Comparison of ENCODE assay signal across 1 cellular context in genomic region chr4:82890913-82891727, GRCh38.
TF ChIP-seq lines count a peak whose summit lies in the region.

Gene SEC31A, minus strand, starts transcription at chr4:82891153. Its CDS starts 9,217 bp downstream, at chr4:82881936.

TF ChIP-seq in GM12878, 131 proteins besides CTCF, POLR2A, EP300 and RAD21 (continued from another document and continues in another):
- TF ChIP-seq HSF1 (IDR thresholded peaks at IDR 0.05; ENCODE audit: low read depth, low read length) (no peak), MXI1 (IDR thresholded peaks at IDR 0.05; ENCODE audit: low read depth, low read length) (peak; percentile 89), ZNF687 (IDR thresholded peaks at IDR 0.05) (peak; percentile 68), CBFB (IDR thresholded peaks at IDR 0.05; ENCODE audit: low read depth) (peak; percentile 82), BCL11A (IDR thresholded peaks at IDR 0.05; ENCODE audit: low read depth, low read length) (no peak), RCOR1 (conservative IDR thresholded peaks at IDR 0.05; ENCODE audit: low read depth, low read length) (no peak), DPF2 (IDR thresholded peaks at IDR 0.05) (peak; percentile 74), BHLHE40 (IDR thresholded peaks at IDR 0.05; ENCODE audit: borderline replicate concordance in 1 of 2, low read depth in 2 of 2, low read length in 1 of 2) (peak; percentile 54 to 85), IKZF1 (conservative IDR thresholded peaks at IDR 0.05) (peak; percentile 77), STAT1 (conservative IDR thresholded peaks at IDR 0.05) (peak; percentile 76; the same call in 1 of the 2 replicates), HCFC1 (IDR thresholded peaks at IDR 0.05; ENCODE audit: low read length) (peak; percentile 65), LARP7 (IDR thresholded peaks at IDR 0.05) (peak; percentile 60; the same call in 1 of the 2 replicates), EED (IDR thresholded peaks at IDR 0.05; ENCODE audit: low read depth) (peak; percentile 64; the same call in 1 of the 2 replicates), SMAD1 (IDR thresholded peaks at IDR 0.05; ENCODE audit: low read depth, partially characterized antibody) (peak; percentile 18), RB1 (IDR thresholded peaks at IDR 0.05; ENCODE audit: borderline replicate concordance) (peak; percentile 84), TARDBP (IDR thresholded peaks at IDR 0.05; ENCODE audit: borderline replicate concordance) (0 out of 2 replicates have a peak, but pooled peaks have one; percentile 31), NBN (IDR thresholded peaks at IDR 0.05) (peak; percentile 96), IKZF2 (IDR thresholded peaks at IDR 0.05) (peak in 1 of 2 experiments; percentile 42; a peak in 1 of 4 replicates), KAT2A (conservative IDR thresholded peaks at IDR 0.05; ENCODE audit: control insufficient read depth, low read depth, low read length) (no peak), TCF3 (IDR thresholded peaks at IDR 0.05; ENCODE audit: borderline replicate concordance, insufficient read depth, low read depth, low read length) (peak; percentile 86), FOXM1 (IDR thresholded peaks at IDR 0.05; ENCODE audit: low read depth, low read length) (0 out of 2 replicates have a peak, but pooled peaks have one; percentile 39), CBX5 (IDR thresholded peaks at IDR 0.05; ENCODE audit: low read depth) (peak; percentile 63; the same call in 1 of the 2 replicates), ELK1 (IDR thresholded peaks at IDR 0.05; ENCODE audit: low read depth, low read length) (peak; percentile 85), RELA (IDR thresholded peaks at IDR 0.05; ENCODE audit: borderline replicate concordance, partially characterized antibody) (peak; percentile 51), MAX (IDR thresholded peaks at IDR 0.05; ENCODE audit: low read depth, low read length) (peak; percentile 84), ZBTB11 (CRISPR knock-in tag; IDR thresholded peaks at IDR 0.05) (no peak), GATAD2B (conservative IDR thresholded peaks at IDR 0.05; ENCODE audit: low read depth) (peak; percentile 95), NFXL1 (IDR thresholded peaks at IDR 0.05; ENCODE audit: borderline replicate concordance) (no peak), NKRF (conservative IDR thresholded peaks at IDR 0.05) (peak; percentile 68), TCF12 (IDR thresholded peaks at IDR 0.05; ENCODE audit: low read depth, low read length) (peak; percentile 80), RBBP5 (conservative IDR thresholded peaks at IDR 0.05) (no peak), PKNOX1 (IDR thresholded peaks at IDR 0.05) (peak; percentile 49; the same call in 1 of the 2 replicates), ZBTB33 (IDR thresholded peaks at IDR 0.05) (0 out of 2 replicates have a peak, but pooled peaks have one; percentile 11), CUX1 (IDR thresholded peaks at IDR 0.05; ENCODE audit: insufficient replicate concordance, low read depth, low read length) (no peak), EGR1 (IDR thresholded peaks at IDR 0.05; ENCODE audit: borderline replicate concordance in 1 of 2, low read depth in 2 of 2, low read length in 2 of 2) (peak; percentile 70 to 74; a peak in 2 of 3 replicates), ZNF207 (IDR thresholded peaks at IDR 0.05; ENCODE audit: borderline replicate concordance) (peak; percentile 77; the same call in 1 of the 2 replicates), TAF1 (IDR thresholded peaks at IDR 0.05; ENCODE audit: borderline replicate concordance, low read depth, low read length) (peak; percentile 72), SP1 (IDR thresholded peaks at IDR 0.05; ENCODE audit: low read depth, low read length) (peak; percentile 88), BRCA1 (IDR thresholded peaks at IDR 0.05; ENCODE audit: low read depth, low read length) (no peak)
